20 cellular contexts compared by ENCODE assay signal in the genomic region with DNA sequence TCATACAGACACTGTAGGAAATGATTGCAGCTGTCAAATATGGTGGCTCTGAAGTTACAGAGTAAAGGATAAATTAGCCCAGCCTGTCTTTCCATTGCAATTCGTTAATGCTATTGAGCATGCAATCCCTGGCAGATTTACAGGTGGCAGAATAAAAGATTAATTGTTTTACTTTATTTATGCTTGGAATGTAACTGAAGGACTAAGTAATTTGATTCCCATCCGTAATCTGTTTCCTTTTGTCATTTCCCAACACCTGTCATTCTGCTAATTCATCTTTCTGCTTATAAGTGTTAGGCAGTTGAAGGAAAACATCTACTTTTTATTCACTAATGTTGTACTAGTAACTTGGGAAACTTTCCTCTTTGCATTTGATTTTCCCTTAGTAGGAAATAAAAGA.
A peak's percentile ranks its signal among the peaks of the same experiment; 100 is the strongest.
DNase-seq lines count a peak whose midpoint lies in the region; ATAC-seq and TF ChIP-seq lines count a peak whose summit lies in the region.
"Had no signal": no experiment of that assay in that cellular context is flagged by ENCODE, and none has a peak within 500 bp of the region (broad histone marks: within the 10 kb centered on the region; RNA-seq: fewer than 3 reads in every experiment).

No MANE protein-coding gene starts in this region.

- H3K9me2 ChIP-seq in PC-3 (replicated peaks; ENCODE audit: low read length): no peaks in the 10 kb centered on the region

- H3K4me3 Mint-ChIP-seq in immature natural killer cell: no peak overlapping the region
- H3K4me3 Mint-ChIP-seq: memory B cell, WTC11 had no signal

- no peak for ATAC-seq in PC-3
- ATAC-seq: left cardiac atrium, WTC11 had no signal

- DNase-seq in DMS53 (lab: John Stamatoyannopoulos, UW) (peak; percentile 31), NCI-H1436 treated with DMSO at 0.1 percent for 48 hours (lab: John Stamatoyannopoulos, UW) (peak; percentile 47), NCI-H345 (lab: John Stamatoyannopoulos, UW) (peak; percentile 76), SHP77 (lab: John Stamatoyannopoulos, UW) (peak; percentile 62 to 76), PC-3 (no peak), GM03348 (ENCODE audit: low spot score) (no peak), immature natural killer cell (no peak)
- DNase-seq: activated CD4-positive, alpha-beta T cell treated with anti-CD3 and anti-CD28 coated beads, Interleukin-2, amount 50 U/mL, for 4 hours; activated CD8-positive, alpha-beta memory T cell treated with anti-CD3 and anti-CD28 coated beads, Interleukin-2, amount 50 U/mL, for 4 hours; C1 segment of cervical spinal cord; DND-41; GM23248; head of caudate nucleus; left cardiac atrium; substantia nigra; T1000 had no signal

- no peak for TF ChIP-seq CTCF in PC-3 (conservative IDR thresholded peaks at IDR 0.05; ENCODE audit: low read depth, low read length)

- no peaks in the 10 kb centered on the region for H3K4me1 ChIP-seq in PC-3 (ENCODE audit: insufficient read depth, low read length)
- H3K4me1 ChIP-seq: prostate gland had no signal

- H2AFZ ChIP-seq in PC-3 (ENCODE audit: low read length): no peak overlapping the region
- H2AFZ ChIP-seq: GM23248 had no signal

- H3K27me3 ChIP-seq in PC-3 (ENCODE audit: low read length): no peaks in the 10 kb centered on the region
- H3K27me3 ChIP-seq: neutrophil had no signal

- H3K9ac ChIP-seq in PC-3 (ENCODE audit: low read length): no peak overlapping the region
- H3K9ac ChIP-seq: GM23248 had no signal

- CTCF ChIA-PET in PC-3 (lab: Charles Lee): no interaction called here

- H3K4me2 ChIP-seq in PC-3 (ENCODE audit: low read length): no peak overlapping the region

- H3K36me3 Mint-ChIP-seq in immature natural killer cell: peaks cover 0 to 7% (median 0%) of the 10 kb centered on the region in 3 donors
- H3K36me3 Mint-ChIP-seq: memory B cell, WTC11 had no signal

- H3K9me3 ChIP-seq in PC-3 (ENCODE audit: low read length): no peaks in the 10 kb centered on the region
- H3K9me3 ChIP-seq: neutrophil, prostate gland had no signal

- no peak overlapping the region for H3K4me3 ChIP-seq in PC-3 (ENCODE audit: low read length)
- H3K4me3 ChIP-seq: GM23248, prostate gland had no signal

- no peaks in the 10 kb centered on the region for H3K4me1 Mint-ChIP-seq in immature natural killer cell
- H3K4me1 Mint-ChIP-seq: memory B cell had no signal

- H3K36me3 ChIP-seq in PC-3 (ENCODE audit: low read depth, low read length): no peaks in the 10 kb centered on the region
- H3K36me3 ChIP-seq: neutrophil, prostate gland had no signal

- peaks cover 4 to 43% (median 18%) of the 10 kb centered on the region in 6 donors for H3K9me3 Mint-ChIP-seq in immature natural killer cell
- H3K9me3 Mint-ChIP-seq: WTC11 had no signal

- no peak overlapping the region for H3K27ac Mint-ChIP-seq in immature natural killer cell
- H3K27ac Mint-ChIP-seq: memory B cell, WTC11 had no signal

- BruUV-seq in PC-3 (replicated peaks; lab: Mats Ljungman, UMichigan): no TSS peak

- H3K79me2 ChIP-seq in PC-3 (ENCODE audit: low read length): no peaks in the 10 kb centered on the region

- POLR2A ChIA-PET in PC-3 (lab: Charles Lee; ENCODE audit: unreplicated experiment): no interaction called here

- no peaks in the 10 kb centered on the region for H3F3A ChIP-seq in PC-3 (ENCODE audit: low read length, unreplicated experiment)

- no peak overlapping the region for H3K27ac ChIP-seq in PC-3 (ENCODE audit: low read length)
- H3K27ac ChIP-seq: GM23248, neutrophil, prostate gland had no signal

- H4K20me1 ChIP-seq in PC-3 (ENCODE audit: low read length): no peaks in the 10 kb centered on the region

- H3K27me3 Mint-ChIP-seq in immature natural killer cell (ENCODE audit: low read depth in 3 of 3): no peaks in the 10 kb centered on the region
- H3K27me3 Mint-ChIP-seq: memory B cell had no signal

- intact Hi-C loops in PC-3 (cut with micrococcal nuclease): no loop called here

Comparison
In these comparisons a context has a peak if more than half of its experiments do, and no peak if none do; other contexts are left out.
1. DNase-seq: peak in DMS53 (single experiment), NCI-H1436 treated with DMSO at 0.1 percent for 48 hours (single experiment), NCI-H345 (single experiment) and SHP77 (2 of 2); none in PC-3 (single experiment), GM03348 (single experiment) and immature natural killer cell (0 of 3).